In genomic region chr6:35493307-35493983, GRCh38 we compare ENCODE assay signal across 2 cellular contexts.
A peak's percentile ranks its signal among the peaks of the same experiment; 100 is the strongest.
TF ChIP-seq lines count a peak whose summit lies in the region.

No MANE protein-coding gene starts in this region.

TF ChIP-seq in GM23338, 12 proteins besides CTCF, POLR2A, EP300 and RAD21:
- TF ChIP-seq NANOG (IDR thresholded peaks at IDR 0.05; ENCODE audit: borderline replicate concordance) (no peak), ZNF331 (CRISPR knock-in tag; IDR thresholded peaks at IDR 0.05; ENCODE audit: low read depth) (no peak), EZH2phosphoT487 (IDR thresholded peaks at IDR 0.05; ENCODE audit: unreplicated experiment) (no peak), STAT1 (IDR thresholded peaks at IDR 0.05; ENCODE audit: unreplicated experiment) (no peak), ZNF462 (CRISPR knock-in tag; IDR thresholded peaks at IDR 0.05) (no peak), CREB1 (CRISPR knock-in tag; IDR thresholded peaks at IDR 0.05; ENCODE audit: low read depth) (no peak), ETS1 (IDR thresholded peaks at IDR 0.05) (no peak), EZH2 (IDR thresholded peaks at IDR 0.05; ENCODE audit: low read depth, unreplicated experiment) (no peak), JUNB (IDR thresholded peaks at IDR 0.05; ENCODE audit: unreplicated experiment) (no peak), POLR2AphosphoS5 (IDR thresholded peaks at IDR 0.05; ENCODE audit: low read depth) (no peak), ZNF114 (CRISPR knock-in tag; IDR thresholded peaks at IDR 0.05) (no peak), REST (IDR thresholded peaks at IDR 0.05; ENCODE audit: unreplicated experiment) (no peak)

TF ChIP-seq in K562, 482 proteins besides CTCF, POLR2A, EP300 and RAD21:
- TF ChIP-seq ZBTB33 (CRISPR knock-in tag; IDR thresholded peaks at IDR 0.05) = peak; percentile 66; the same call in 1 of the 2 replicates
- no peak for TF ChIP-seq BRD9 (IDR thresholded peaks at IDR 0.05; ENCODE audit: low read depth, partially characterized antibody)
- TF ChIP-seq U2AF2 (optimal IDR thresholded peaks at IDR 0.05; ENCODE audit: low read depth, low read length) = no peak
- TF ChIP-seq DIDO1 (tag; IDR thresholded peaks at IDR 0.05; ENCODE audit: low read depth) = no peak
- 0 out of 2 replicates have a peak, but pooled peaks have one; percentile 73 for TF ChIP-seq IRF2 (CRISPR knock-in tag; IDR thresholded peaks at IDR 0.05)
- no peak for TF ChIP-seq TCF3 (CRISPR knock-in tag; IDR thresholded peaks at IDR 0.05)
- 0 out of 2 replicates have a peak, but pooled peaks have one; percentile 22 for TF ChIP-seq RBFOX2 (IDR thresholded peaks at IDR 0.05; ENCODE audit: low read depth, low read length)
- TF ChIP-seq MTA1 (IDR thresholded peaks at IDR 0.05; ENCODE audit: borderline replicate concordance) = no peak
- no peak for TF ChIP-seq STAT5A (IDR thresholded peaks at IDR 0.05; ENCODE audit: borderline replicate concordance, low read length)
- TF ChIP-seq CBX8 (IDR thresholded peaks at IDR 0.05; ENCODE audit: borderline replicate concordance, extremely low read depth, low read depth, low read length, poor library complexity, severe bottlenecking) = no peak
- no peak for TF ChIP-seq SAP30 (IDR thresholded peaks at IDR 0.05; ENCODE audit: borderline replicate concordance, insufficient read depth, low read depth, low read length, poor library complexity, severe bottlenecking)
- TF ChIP-seq AFF4 (CRISPR knock-in tag; IDR thresholded peaks at IDR 0.05) = no peak
- no peak for TF ChIP-seq GTF2B (IDR thresholded peaks at IDR 0.05; ENCODE audit: extremely low read depth, insufficient read length)
- no peak for TF ChIP-seq FOXK2 (conservative IDR thresholded peaks at IDR 0.05 in 1 of 2, IDR thresholded peaks at IDR 0.05 in 1 of 2; ENCODE audit: low read depth in 2 of 2)
